13 cellular contexts compared by ENCODE assay signal in genomic region chr6:119116712-119117281, GRCh38. TPM values are rescaled to one million over a fixed set of nuclear protein-coding genes. Genes with fewer than 3 reads are reported as not detected.
DNase-seq lines count a peak whose midpoint lies in the region; ATAC-seq and TF ChIP-seq lines count a peak whose summit lies in the region.
"Had no signal": no experiment of that assay in that cellular context is flagged by ENCODE, and none has a peak within 500 bp of the region (broad histone marks: within the 10 kb centered on the region; RNA-seq: fewer than 3 reads in every experiment).

No MANE protein-coding gene starts in this region.

- peak overlapping the region; percentile 55 for H3K27ac Mint-ChIP-seq in T-helper 17 cell
- H3K27ac Mint-ChIP-seq: CD8-positive, alpha-beta memory T cell had no signal

- no peak for ATAC-seq in T-helper 17 cell

- H3K4me3 ChIP-seq in AG10803 (ENCODE audit: low read length) = no peak overlapping the region
- H3K4me3 ChIP-seq in GM12875 (ENCODE audit: low read depth, low read length) = no peak overlapping the region
- H3K4me3 ChIP-seq in foreskin fibroblast (ENCODE audit: low read depth in 1 of 2, low read length in 2 of 2) = no peak overlapping the region

- peaks cover 12% of the 10 kb centered on the region for H3K27me3 Mint-ChIP-seq in T-helper 17 cell
- H3K27me3 Mint-ChIP-seq: central memory CD8-positive, alpha-beta T cell had no signal

- DNase-seq in AG10803 (ENCODE audit: low read depth) (no peak), T-helper 17 cell (no peak), foreskin fibroblast (no peak), germinal center (ENCODE audit: low spot score) (no peak), NCI-H774 (lab: John Stamatoyannopoulos, UW) (no peak), UCSD-AML1 (lab: John Stamatoyannopoulos, UW; ENCODE audit: unreplicated experiment) (no peak), HuH-7.5 (ENCODE audit: low spot score) (no peak)
- DNase-seq: CD8-positive, alpha-beta memory T cell; NCI-H526; stimulated activated CD4-positive, alpha-beta T cell treated with anti-CD3 and anti-CD28 coated beads, Interleukin-1b, Interleukin-23, amount 100 ng/mL, for 48 hours; stimulated activated naive CD4-positive, alpha-beta T cell had no signal

- peaks cover 3% of the 10 kb centered on the region for H3K4me1 Mint-ChIP-seq in T-helper 17 cell
- H3K4me1 Mint-ChIP-seq: CD8-positive, alpha-beta memory T cell; central memory CD8-positive, alpha-beta T cell had no signal

- H3K36me3 Mint-ChIP-seq in T-helper 17 cell (ENCODE audit: low read depth) = no peaks in the 10 kb centered on the region
- H3K36me3 Mint-ChIP-seq: CD8-positive, alpha-beta memory T cell had no signal

- TF ChIP-seq CTCF in AG10803 (conservative IDR thresholded peaks at IDR 0.05; ENCODE audit: low read length) (peak; percentile 14), GM12875 (IDR thresholded peaks at IDR 0.05; ENCODE audit: borderline replicate concordance, insufficient read depth, low read depth, low read length) (peak; percentile 19; the same call in 1 of the 2 replicates), foreskin fibroblast (IDR thresholded peaks at IDR 0.05; ENCODE audit: low read depth, low read length) (peak; percentile 6)

- H3K9me3 ChIP-seq in T-helper 17 cell (ENCODE audit: control insufficient read depth, low read length, poor library complexity, severe bottlenecking) = no peaks in the 10 kb centered on the region

- H3K4me3 Mint-ChIP-seq in T-helper 17 cell = no peak overlapping the region
- H3K4me3 Mint-ChIP-seq: CD8-positive, alpha-beta memory T cell; central memory CD8-positive, alpha-beta T cell had no signal

RNA-seq across cellular contexts. Expression of gene FAM184A, which starts 38.3 kb away (rescaled TPM):
- 1 to 10 TPM; 2.1 to 3.5 TPM for total RNA-seq in T-helper 17 cell
